In the genomic region with DNA sequence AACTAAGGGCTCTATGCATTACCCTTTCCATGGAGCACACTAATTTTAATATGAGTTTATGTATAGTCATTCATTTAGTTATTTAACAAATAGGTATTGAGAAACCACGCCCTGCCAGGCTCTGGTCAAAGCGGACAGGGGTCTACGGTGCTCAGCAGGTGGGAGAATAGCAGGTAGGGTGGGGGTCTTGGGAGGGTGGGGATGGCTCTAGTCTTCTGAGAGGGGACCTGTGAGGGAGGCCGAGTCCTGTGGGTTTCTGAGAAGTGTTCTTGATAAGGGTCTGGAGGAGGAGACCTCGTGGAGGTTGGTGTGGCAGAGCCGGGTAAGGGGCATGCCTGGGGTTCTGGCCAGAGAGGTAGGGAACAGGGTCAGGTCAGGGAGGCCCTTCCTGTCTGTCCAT, we compare ENCODE assay signal across 24 cellular contexts. TPM values are rescaled to one million over a fixed set of nuclear protein-coding genes. Genes with fewer than 3 reads are reported as not detected.
DNase-seq lines count a peak whose midpoint lies in the region; ATAC-seq, FAIRE-seq and TF ChIP-seq lines count a peak whose summit lies in the region.
"Had no signal": no experiment of that assay in that cellular context is flagged by ENCODE, and none has a peak within 500 bp of the region (broad histone marks: within the 10 kb centered on the region; RNA-seq: fewer than 3 reads in every experiment).

No MANE protein-coding gene starts in this region.

- in situ Hi-C loops in brain microvascular endothelial cell (cut with HindIII; ENCODE audit: low pct_ligation_motif_present, low sequenced_read_pairs): no loop called here

- 53 to 64% (median 58%) methylated on average over 6 of the region's 6 CpGs for WGBS in spleen, 5 donors

- H3K27me3 ChIP-seq in BLaER1 (no peaks in the 10 kb centered on the region), spleen (replicated peaks in 1 of 7) (no peaks in the 10 kb centered on the region), brain microvascular endothelial cell (replicated peaks) (peaks cover 3% of the 10 kb centered on the region)
- H3K27me3 ChIP-seq: breast epithelium, thyroid gland had no signal

- H3K4me1 ChIP-seq in BLaER1: peaks cover 63% of the 10 kb centered on the region
- H3K4me1 ChIP-seq in spleen: peaks cover 0 to 87% (median 28%) of the 10 kb centered on the region in 6 donors
- H3K4me1 ChIP-seq: breast epithelium, HAP-1, thyroid gland had no signal

- peaks cover 6% of the 10 kb centered on the region for H4K20me1 ChIP-seq in BLaER1

- intact Hi-C loops in spleen (cut with DNase I; ENCODE audit: low total_unique reads): no loop called here

- TF ChIP-seq POLR2A in GM12891 (IDR thresholded peaks at IDR 0.05; ENCODE audit: low read depth, low read length) (no peak), spleen (IDR thresholded peaks at IDR 0.05) (no peak)

- DNase-seq in GM12891 (ENCODE audit: insufficient read length, low spot score) (no peak), spleen (no peak), NCI-H524 (lab: John Stamatoyannopoulos, UW) (no peak), brain microvascular endothelial cell (no peak)
- no peak for DNase-seq in activated naive CD8-positive, alpha-beta T cell treated with anti-CD3 and anti-CD28 coated beads, Interleukin-2, amount 50 U/mL, for 24 hours
- DNase-seq: activated CD4-positive, alpha-beta memory T cell treated with anti-CD3 and anti-CD28 coated beads for 36 hours; activated gamma-delta T cell treated with Interleukin-2 at 50 U/mL for 16 hours; activated T-cell treated with anti-CD3 and anti-CD28 coated beads for 4 hours; Calu3; MM.1S; natural killer cell; NCI-H1436 treated with DMSO at 0.1 percent for 48 hours; NCI-H524 treated with DMSO at 0.1 percent for 48 hours; T1000; thyroid gland had no signal

- peak overlapping the region; percentile 94 for H3K4me2 ChIP-seq in BLaER1

- H3K27ac ChIP-seq in BLaER1: peak overlapping the region; percentile 89; the same call in 1 of the 2 replicates
- H3K27ac ChIP-seq in spleen: peak overlapping the region; percentile 53 to 95 (median 89)
- no peak overlapping the region for H3K27ac ChIP-seq in brain microvascular endothelial cell
- H3K27ac ChIP-seq: parathyroid adenoma, thyroid gland had no signal

- H3K9ac ChIP-seq in BLaER1: peak overlapping the region; percentile 78
- H3K9ac ChIP-seq: parathyroid adenoma had no signal

- peaks cover 8% of the 10 kb centered on the region for H3K27me3 Mint-ChIP-seq in activated naive CD8-positive, alpha-beta T cell treated with anti-CD3 and anti-CD28 coated beads, Interleukin-2, amount 50 U/mL, for 24 hours

- TF ChIP-seq CTCF in spleen (IDR thresholded peaks at IDR 0.05 in 8 of 11, conservative IDR thresholded peaks at IDR 0.05 in 3 of 11) (no peak), brain microvascular endothelial cell (IDR thresholded peaks at IDR 0.05; ENCODE audit: low read depth, low read length, missing control alignments) (no peak)

- peak overlapping the region; percentile 76 for H3K27ac Mint-ChIP-seq in activated naive CD8-positive, alpha-beta T cell treated with anti-CD3 and anti-CD28 coated beads, Interleukin-2, amount 50 U/mL, for 24 hours
- H3K27ac Mint-ChIP-seq: activated CD4-positive, alpha-beta memory T cell treated with anti-CD3 and anti-CD28 coated beads for 36 hours; natural killer cell had no signal

- no peaks in the 10 kb centered on the region for H3K4me1 Mint-ChIP-seq in activated naive CD8-positive, alpha-beta T cell treated with anti-CD3 and anti-CD28 coated beads, Interleukin-2, amount 50 U/mL, for 24 hours

- ATAC-seq in activated naive CD8-positive, alpha-beta T cell treated with anti-CD3 and anti-CD28 coated beads, Interleukin-2, amount 50 U/mL, for 24 hours: no peak
- no peak for ATAC-seq in GM19351 (IDR thresholded peaks at IDR 0.05; ENCODE audit: unreplicated experiment)
- ATAC-seq in GM21825 (IDR thresholded peaks at IDR 0.05; ENCODE audit: unreplicated experiment): no peak

- no peaks in the 10 kb centered on the region for H3K9me3 Mint-ChIP-seq in activated naive CD8-positive, alpha-beta T cell treated with anti-CD3 and anti-CD28 coated beads, Interleukin-2, amount 50 U/mL, for 24 hours
- H3K9me3 Mint-ChIP-seq: activated CD4-positive, alpha-beta memory T cell treated with anti-CD3 and anti-CD28 coated beads for 36 hours; natural killer cell had no signal

- peaks cover 12% of the 10 kb centered on the region; the same call in 1 of the 2 replicates for H3K36me3 ChIP-seq in BLaER1
- no peaks in the 10 kb centered on the region for H3K36me3 ChIP-seq in spleen
- no peaks in the 10 kb centered on the region for H3K36me3 ChIP-seq in brain microvascular endothelial cell (replicated peaks)
- H3K36me3 ChIP-seq: breast epithelium, HAP-1, thyroid gland had no signal

- no peaks in the 10 kb centered on the region for H3K36me3 Mint-ChIP-seq in activated naive CD8-positive, alpha-beta T cell treated with anti-CD3 and anti-CD28 coated beads, Interleukin-2, amount 50 U/mL, for 24 hours (ENCODE audit: low read depth)
- H3K36me3 Mint-ChIP-seq: activated CD4-positive, alpha-beta memory T cell treated with anti-CD3 and anti-CD28 coated beads for 36 hours; natural killer cell had no signal

- FAIRE-seq in GM12891 (lab: Jason Lieb, UNC): peak; percentile 52
- FAIRE-seq: K562 had no signal

- peak overlapping the region; percentile 79 for H3K4me3 Mint-ChIP-seq in activated naive CD8-positive, alpha-beta T cell treated with anti-CD3 and anti-CD28 coated beads, Interleukin-2, amount 50 U/mL, for 24 hours
- H3K4me3 Mint-ChIP-seq: activated CD4-positive, alpha-beta memory T cell treated with anti-CD3 and anti-CD28 coated beads for 36 hours; natural killer cell had no signal

- peak overlapping the region; percentile 62 for H3K4me3 ChIP-seq in BLaER1
- peak overlapping the region in 7 of 8 donors; percentile 36 to 69 (median 44) for H3K4me3 ChIP-seq in spleen
- H3K4me3 ChIP-seq in brain microvascular endothelial cell (ENCODE audit: low read depth, low read length): no peak overlapping the region
- H3K4me3 ChIP-seq: HAP-1, K562, thyroid gland had no signal

- H3K9me3 ChIP-seq in BLaER1 (peaks cover 16% of the 10 kb centered on the region), spleen (peaks cover 0 to 6% (median 4%) of the 10 kb centered on the region in 8 donors)
- H3K9me3 ChIP-seq: breast epithelium, HAP-1, thyroid gland had no signal

TF ChIP-seq in GM12891, 5 proteins besides CTCF, POLR2A, EP300 and RAD21:
- no peak for TF ChIP-seq POU2F2 (IDR thresholded peaks at IDR 0.05; ENCODE audit: low read depth, low read length)
- no peak for TF ChIP-seq SPI1 (IDR thresholded peaks at IDR 0.05; ENCODE audit: low read depth, low read length)
- TF ChIP-seq TAF1 (IDR thresholded peaks at IDR 0.05; ENCODE audit: low read depth, low read length): no peak
- no peak for TF ChIP-seq POLR2AphosphoS5 (IDR thresholded peaks at IDR 0.05; ENCODE audit: low read depth, low read length)
- TF ChIP-seq PAX5 (IDR thresholded peaks at IDR 0.05; ENCODE audit: insufficient read depth, low read length, severe bottlenecking): no peak

RNA-seq across cellular contexts. Expression of gene WDFY4, which starts 1.1 kb away (rescaled TPM):
- polyA plus RNA-seq in GM12891 (2012; ENCODE audit: low read depth, missing spikeins): 28.8 TPM
- 100 to 1,000 TPM in 3 of 7 donors, 10 to 100 TPM in 4; 72.1 to 120 (median 96.8) TPM for total RNA-seq in spleen
- polyA plus RNA-seq in spleen: 10 to 100 TPM; 31.7 to 49.7 (median 39.0) TPM
- total RNA-seq: A673; activated CD4-positive, alpha-beta memory T cell treated with anti-CD3 and anti-CD28 coated beads for 36 hours; Calu3 had no signal
- polyA plus RNA-seq: BJ had no signal
